ENCODE assay signal across 1 cellular context in the genomic region with DNA sequence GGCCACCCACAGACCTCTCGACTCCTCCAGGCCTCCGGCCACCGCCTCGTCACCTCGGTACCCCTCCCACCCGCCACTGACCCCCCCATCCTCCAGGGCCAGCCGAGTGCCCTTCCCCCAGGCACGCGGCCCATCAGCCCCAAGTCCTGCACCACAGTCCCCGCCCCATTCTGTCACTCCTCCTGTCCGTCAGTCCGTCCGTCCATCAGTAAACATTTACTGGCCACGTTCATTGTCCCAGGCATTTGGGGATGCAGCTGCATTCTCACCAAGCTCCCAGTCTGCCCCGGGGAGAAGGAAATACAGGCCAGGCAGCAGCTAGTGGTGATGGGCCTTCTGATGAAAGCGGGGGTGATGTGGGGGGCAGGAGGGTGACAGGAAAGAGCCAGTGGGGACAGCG.
TF ChIP-seq lines count a peak whose summit lies in the region.

No MANE protein-coding gene starts in this region.

TF ChIP-seq in A549, 52 proteins besides CTCF, POLR2A, EP300 and RAD21 (continued from another document):
- TF ChIP-seq, protein P1, sequence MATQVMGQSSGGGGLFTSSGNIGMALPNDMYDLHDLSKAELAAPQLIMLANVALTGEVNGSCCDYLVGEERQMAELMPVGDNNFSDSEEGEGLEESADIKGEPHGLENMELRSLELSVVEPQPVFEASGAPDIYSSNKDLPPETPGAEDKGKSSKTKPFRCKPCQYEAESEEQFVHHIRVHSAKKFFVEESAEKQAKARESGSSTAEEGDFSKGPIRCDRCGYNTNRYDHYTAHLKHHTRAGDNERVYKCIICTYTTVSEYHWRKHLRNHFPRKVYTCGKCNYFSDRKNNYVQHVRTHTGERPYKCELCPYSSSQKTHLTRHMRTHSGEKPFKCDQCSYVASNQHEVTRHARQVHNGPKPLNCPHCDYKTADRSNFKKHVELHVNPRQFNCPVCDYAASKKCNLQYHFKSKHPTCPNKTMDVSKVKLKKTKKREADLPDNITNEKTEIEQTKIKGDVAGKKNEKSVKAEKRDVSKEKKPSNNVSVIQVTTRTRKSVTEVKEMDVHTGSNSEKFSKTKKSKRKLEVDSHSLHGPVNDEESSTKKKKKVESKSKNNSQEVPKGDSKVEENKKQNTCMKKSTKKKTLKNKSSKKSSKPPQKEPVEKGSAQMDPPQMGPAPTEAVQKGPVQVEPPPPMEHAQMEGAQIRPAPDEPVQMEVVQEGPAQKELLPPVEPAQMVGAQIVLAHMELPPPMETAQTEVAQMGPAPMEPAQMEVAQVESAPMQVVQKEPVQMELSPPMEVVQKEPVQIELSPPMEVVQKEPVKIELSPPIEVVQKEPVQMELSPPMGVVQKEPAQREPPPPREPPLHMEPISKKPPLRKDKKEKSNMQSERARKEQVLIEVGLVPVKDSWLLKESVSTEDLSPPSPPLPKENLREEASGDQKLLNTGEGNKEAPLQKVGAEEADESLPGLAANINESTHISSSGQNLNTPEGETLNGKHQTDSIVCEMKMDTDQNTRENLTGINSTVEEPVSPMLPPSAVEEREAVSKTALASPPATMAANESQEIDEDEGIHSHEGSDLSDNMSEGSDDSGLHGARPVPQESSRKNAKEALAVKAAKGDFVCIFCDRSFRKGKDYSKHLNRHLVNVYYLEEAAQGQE (IDR thresholded peaks at IDR 0.05): no peak
- no peak for TF ChIP-seq TP53 (CRISPR knock-in tag; IDR thresholded peaks at IDR 0.05)
TF ChIP-seq in A549: peak in this region for 0.
